10 cellular contexts compared by ENCODE assay signal in genomic region chr12:92971869-92972524, GRCh38. TPM values are rescaled to one million over a fixed set of nuclear protein-coding genes. Genes with fewer than 3 reads are reported as not detected.
DNase-seq lines count a peak whose midpoint lies in the region; ATAC-seq and TF ChIP-seq lines count a peak whose summit lies in the region.
"Had no signal": no experiment of that assay in that cellular context is flagged by ENCODE, and none has a peak within 500 bp of the region (broad histone marks: within the 10 kb centered on the region; RNA-seq: fewer than 3 reads in every experiment).

No MANE protein-coding gene starts in this region.

- H3K9ac ChIP-seq in GM23248 = peak overlapping the region; percentile 65
- peak overlapping the region; percentile 78 for H3K9ac ChIP-seq in adipocyte (ENCODE audit: low read length)

- 0 out of 2 replicates have a peak overlapping the region, but pooled peaks have one; percentile 5 for H2AFZ ChIP-seq in GM23248

- WGBS in GM23248 (ENCODE audit: low coverage in 1 of 2, low lambda C conversion rate in 2 of 2, missing lambda C conversion rate in 2 of 2), 2 experiments = 0% methylated on average over 1 of the region's 1 CpG

- in situ Hi-C loops in GM23248 (cut with MboI) = no loop called here

- H3K27me3 ChIP-seq in GM23248 (replicated peaks; ENCODE audit: insufficient read depth) (no peaks in the 10 kb centered on the region), adipocyte (replicated peaks; ENCODE audit: control insufficient read depth, insufficient read depth, low read length) (no peaks in the 10 kb centered on the region), left ventricle myocardium inferior (ENCODE audit: low read depth) (no peaks in the 10 kb centered on the region), thoracic aorta (replicated peaks; ENCODE audit: insufficient read depth) (no peaks in the 10 kb centered on the region)

- peaks cover 50% of the 10 kb centered on the region for H3F3A ChIP-seq in GM23248 (ENCODE audit: insufficient read depth)

- H3K4me3 ChIP-seq in GM23248 (peak overlapping the region; percentile 53), adipocyte (ENCODE audit: low read length) (peak overlapping the region; percentile 55), left ventricle myocardium inferior (no peak overlapping the region), thoracic aorta (no peak overlapping the region)

- H4K20me1 ChIP-seq in GM23248 (ENCODE audit: insufficient read depth) = no peaks in the 10 kb centered on the region

- H3K4me1 ChIP-seq in GM23248 (ENCODE audit: insufficient read depth) = peaks cover 33% of the 10 kb centered on the region
- peaks cover 45% of the 10 kb centered on the region for H3K4me1 ChIP-seq in adipocyte (ENCODE audit: control insufficient read depth, insufficient read depth, low read length)
- H3K4me1 ChIP-seq in left ventricle myocardium inferior = peaks cover 10% of the 10 kb centered on the region
- peaks cover 6 to 20% of the 10 kb centered on the region in 2 donors for H3K4me1 ChIP-seq in thoracic aorta (ENCODE audit: control insufficient read depth in 1 of 2, low read depth in 2 of 2)

- TF ChIP-seq CTCF in left ventricle myocardium inferior (IDR thresholded peaks at IDR 0.05; ENCODE audit: borderline replicate concordance) (no peak), thoracic aorta (IDR thresholded peaks at IDR 0.05) (no peak)

- no peaks in the 10 kb centered on the region for H3K79me2 ChIP-seq in GM23248 (ENCODE audit: insufficient read depth)

- H3K9me3 ChIP-seq in GM23248 (ENCODE audit: low read depth) (no peaks in the 10 kb centered on the region), adipocyte (ENCODE audit: control insufficient read depth, low read length) (peaks cover 10% of the 10 kb centered on the region), left ventricle myocardium inferior (replicated peaks) (peaks cover 16% of the 10 kb centered on the region), thoracic aorta (no peaks in the 10 kb centered on the region)

- ATAC-seq in thoracic aorta (ENCODE audit: insufficient number of reproducible peaks, low FRiP score, low read depth) = peak; percentile 43
- ATAC-seq in GM19035 (IDR thresholded peaks at IDR 0.05; ENCODE audit: unreplicated experiment) = no peak

- intact Hi-C loops in left ventricle myocardium inferior (cut with micrococcal nuclease) = no loop called here

- H3K4me2 ChIP-seq in GM23248 (ENCODE audit: unreplicated experiment) = peak overlapping the region; percentile 61

- H3K27ac ChIP-seq in GM23248 (peak overlapping the region; percentile 95), left ventricle myocardium inferior (replicated peaks) (peak overlapping the region; percentile 8), thoracic aorta (no peak overlapping the region)

- no peaks in the 10 kb centered on the region for H3K9me2 ChIP-seq in GM23248 (ENCODE audit: insufficient read depth)

- DNase-seq in GM23248 (peak; percentile 90), adipocyte (ENCODE audit: low read depth) (peak; percentile 84), left ventricle myocardium inferior (no peak), thoracic aorta (ENCODE audit: low spot score) (no peak), NOMO-1 treated with DMSO at 0.1 percent for 48 hours (lab: John Stamatoyannopoulos, UW; ENCODE audit: unreplicated experiment) (no peak)
- DNase-seq in activated CD8-positive, alpha-beta memory T cell treated with anti-CD3 and anti-CD28 coated beads for 24 hours = no peak
- DNase-seq: activated naive CD4-positive, alpha-beta T cell treated with anti-CD3 and anti-CD28 coated beads, Interleukin-2, amount 50 U/mL, for 16 hours; KG1; nephron progenitor cell had no signal

- H3K36me3 ChIP-seq in GM23248 (ENCODE audit: low read depth) (no peaks in the 10 kb centered on the region), adipocyte (ENCODE audit: control insufficient read depth, insufficient read depth, low read length, severe bottlenecking) (no peaks in the 10 kb centered on the region), left ventricle myocardium inferior (no peaks in the 10 kb centered on the region), thoracic aorta (no peaks in the 10 kb centered on the region)

RNA-seq across cellular contexts. Expression of gene EEA1, which starts 42.9 kb away (rescaled TPM):
- total RNA-seq in GM23248 (2014; rRNA removed; shearing (Covaris generic)) = 16.9 and 17.8 TPM in 2 replicates
- polyA plus RNA-seq in GM23248 (2016; fragmentation: Nextera tagmentation; extraction: Ambion mirVana) = 55.7 and 56.4 TPM in 2 replicates
- total RNA-seq in left ventricle myocardium inferior (23.9 TPM), thoracic aorta (10 to 100 TPM; 19.1 to 40.1 TPM)

Comparison
In these comparisons a context has a peak if more than half of its experiments do, and no peak if none do; other contexts are left out.
1. DNase-seq: peak in GM23248 (single experiment) and adipocyte (single experiment); none in left ventricle myocardium inferior (single experiment), thoracic aorta (single experiment), activated CD8-positive, alpha-beta memory T cell treated with anti-CD3 and anti-CD28 coated beads for 24 hours (single experiment) and NOMO-1 treated with DMSO at 0.1 percent for 48 hours (single experiment).
2. H3K27ac ChIP-seq: peak in GM23248 (single experiment) and left ventricle myocardium inferior (single experiment); none in thoracic aorta (0 of 2).
3. H3K4me3 ChIP-seq: peak in GM23248 (single experiment) and adipocyte (single experiment); none in left ventricle myocardium inferior (single experiment) and thoracic aorta (single experiment).